8 cellular contexts compared by ENCODE assay signal in genomic region chr9:14323083-14323968, GRCh38. TPM values are rescaled to one million over a fixed set of nuclear protein-coding genes. Genes with fewer than 3 reads are reported as not detected.
DNase-seq lines count a peak whose midpoint lies in the region; ATAC-seq, FAIRE-seq and TF ChIP-seq lines count a peak whose summit lies in the region.

No MANE protein-coding gene starts in this region.

- FAIRE-seq in colon (lab: Jason Lieb, UNC) = peak; percentile 45

- TF ChIP-seq CTCF in 22Rv1 (IDR thresholded peaks at IDR 0.05) (no peak), mucosa of descending colon (IDR thresholded peaks at IDR 0.05) (no peak)

- H3K27ac ChIP-seq in 22Rv1 = peak overlapping the region; percentile 96

- ATAC-seq in GM19395 (IDR thresholded peaks at IDR 0.05; ENCODE audit: unreplicated experiment) = peak; percentile 8
- peak; percentile 51 for ATAC-seq in mucosa of descending colon

- H3K4me1 ChIP-seq in mucosa of descending colon (ENCODE audit: low read depth) = peaks cover 31% of the 10 kb centered on the region

- H3K9me3 ChIP-seq in mucosa of descending colon = no peaks in the 10 kb centered on the region

- peak; percentile 33 for DNase-seq in NCI-H345 (lab: John Stamatoyannopoulos, UW)
- DNase-seq in mucosa of descending colon = no peak
- DNase-seq in OCI-M2 (lab: John Stamatoyannopoulos, UW; ENCODE audit: unreplicated experiment) = no peak
- DNase-seq in CD1c-positive myeloid dendritic cell (ENCODE audit: extremely low spot score) = no peak
- no peak for DNase-seq in H4 (ENCODE audit: low spot score)

- no peaks in the 10 kb centered on the region for H3K36me3 ChIP-seq in mucosa of descending colon (ENCODE audit: low read depth)

- intact Hi-C loops in mucosa of descending colon (cut with DNase I, micrococcal nuclease) = no loop called here

- H3K4me3 ChIP-seq in mucosa of descending colon = peak overlapping the region; percentile 60

RNA-seq across cellular contexts. Expression of gene NFIB, which starts 9.4 kb away (rescaled TPM):
- 10 to 100 TPM; 59.7 to 85.5 (median 62.6) TPM for total RNA-seq in mucosa of descending colon
- 10.2 and 11.3 TPM in 2 replicates for total RNA-seq in H4 (2014; rRNA removed; shearing (Covaris generic))
